15 cellular contexts compared by ENCODE assay signal in the genomic region with DNA sequence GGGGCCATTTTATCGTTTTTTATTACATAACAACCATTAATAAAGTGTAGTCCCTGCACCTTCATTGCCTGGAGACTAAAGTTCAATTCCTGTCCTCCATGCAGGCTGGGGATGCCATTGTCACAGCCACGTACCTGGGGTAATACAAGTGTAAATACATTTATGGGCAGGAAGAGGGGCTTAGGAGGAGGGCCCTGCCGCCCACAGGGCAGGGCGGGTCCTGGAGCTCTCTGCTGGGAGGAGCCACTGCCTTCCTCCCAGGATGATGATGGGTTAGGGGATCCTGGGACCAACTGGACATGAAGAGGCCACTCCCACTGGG. TPM values are rescaled to one million over a fixed set of nuclear protein-coding genes. Genes with fewer than 3 reads are reported as not detected.
DNase-seq lines count a peak whose midpoint lies in the region; ATAC-seq and TF ChIP-seq lines count a peak whose summit lies in the region.
"Had no signal": no experiment of that assay in that cellular context is flagged by ENCODE, and none has a peak within 500 bp of the region (broad histone marks: within the 10 kb centered on the region; RNA-seq: fewer than 3 reads in every experiment).

No MANE protein-coding gene starts in this region.

- H3K4me3 Mint-ChIP-seq in CD8-positive, alpha-beta memory T cell: no peak overlapping the region

- no peak for TF ChIP-seq EP300 in SK-N-SH (IDR thresholded peaks at IDR 0.05; ENCODE audit: borderline replicate concordance in 1 of 2, low read depth in 1 of 2, low read length in 1 of 2)

- H3K27ac Mint-ChIP-seq in CD8-positive, alpha-beta memory T cell: no peak overlapping the region

- H3K27ac ChIP-seq in SK-N-SH (ENCODE audit: low read depth in 2 of 2, low read length in 1 of 2) (peak overlapping the region in 1 of 2 experiments; percentile 97; a peak in 2 of 4 replicates), adipose tissue (ENCODE audit: low read depth, low read length) (peak overlapping the region; percentile 32), liver (ENCODE audit: low read depth in 1 of 2, low read length in 2 of 2) (peak overlapping the region; percentile 95 to 98), spleen (peak overlapping the region; percentile 12 to 94 (median 90))
- no peak overlapping the region for H3K27ac ChIP-seq in CD8-positive, alpha-beta memory T cell (ENCODE audit: low read depth, low read length)

- intact Hi-C loops in spleen (cut with DNase I; ENCODE audit: low total_unique reads): no loop called here

- H3K4me3 ChIP-seq in SK-N-SH (ENCODE audit: low read depth in 2 of 2, low read length in 1 of 2) (no peak overlapping the region), liver (ENCODE audit: low read depth in 1 of 3, low read length in 3 of 3) (no peak overlapping the region), spleen (peak overlapping the region in 1 of 8 donors; percentile 24)
- H3K4me3 ChIP-seq in CD8-positive, alpha-beta memory T cell (ENCODE audit: low read length): no peak overlapping the region
- H3K4me3 ChIP-seq: HAP-1, lung, testis had no signal

- no peak overlapping the region for H2AFZ ChIP-seq in SK-N-SH (ENCODE audit: low read depth)

- no peak for TF ChIP-seq CTCF in SK-N-SH (IDR thresholded peaks at IDR 0.05)
- TF ChIP-seq CTCF in liver (IDR thresholded peaks at IDR 0.05; ENCODE audit: low read depth, low read length, missing input control): no peak
- no peak for TF ChIP-seq CTCF in spleen (IDR thresholded peaks at IDR 0.05 in 8 of 11, conservative IDR thresholded peaks at IDR 0.05 in 3 of 11)

- H3K36me3 ChIP-seq in SK-N-SH (replicated peaks in 1 of 2; ENCODE audit: control insufficient read depth in 1 of 2, insufficient read depth in 2 of 2, low read length in 1 of 2) (peaks cover 11 to 14% of the 10 kb centered on the region in 2 experiments), liver (ENCODE audit: control insufficient read depth in 4 of 4, insufficient read depth in 3 of 4, low read depth in 1 of 4, low read length in 3 of 4) (no peaks in the 10 kb centered on the region), spleen (no peaks in the 10 kb centered on the region)
- H3K36me3 ChIP-seq in CD8-positive, alpha-beta memory T cell (ENCODE audit: insufficient read depth, low read length): no peaks in the 10 kb centered on the region

- no peaks in the 10 kb centered on the region for H3K36me3 Mint-ChIP-seq in CD8-positive, alpha-beta memory T cell

- ATAC-seq in SK-N-SH treated with all-trans-retinoic acid at 6 μM for 48 hours (no peak), HG02588 (IDR thresholded peaks at IDR 0.05; ENCODE audit: unreplicated experiment) (no peak)

- peaks cover 62% of the 10 kb centered on the region for H4K20me1 ChIP-seq in SK-N-SH (ENCODE audit: insufficient read depth)

- no peak for TF ChIP-seq POLR2A in spleen (IDR thresholded peaks at IDR 0.05)

- POLR2A ChIA-PET in SK-N-SH (lab: Yijun Ruan, JAX): interaction anchor here (0.6 to 5.2 kb wide), 6 partner anchors 10 to 100 kb away, joined by 3 to 37 read pairs (median 4); partner anchors contain the start of genes BAHCC1, NDUFAF8 and TEPSIN
- POLR2A ChIA-PET in CD8-positive, alpha-beta memory T cell (lab: Charles Lee): no interaction called here

- TF ChIP-seq RAD21 in SK-N-SH (IDR thresholded peaks at IDR 0.05; ENCODE audit: low read length): no peak
- TF ChIP-seq RAD21 in liver (IDR thresholded peaks at IDR 0.05): no peak

- H3K9me2 ChIP-seq in SK-N-SH: no peaks in the 10 kb centered on the region

- H3K4me2 ChIP-seq in SK-N-SH: no peak overlapping the region

- H3K9me3 ChIP-seq in SK-N-SH (no peaks in the 10 kb centered on the region), liver (ENCODE audit: control insufficient read depth in 4 of 4, low read length in 3 of 4) (no peaks in the 10 kb centered on the region), spleen (no peaks in the 10 kb centered on the region)
- H3K9me3 ChIP-seq in CD8-positive, alpha-beta memory T cell (ENCODE audit: low read length): no peaks in the 10 kb centered on the region
- H3K9me3 ChIP-seq: HAP-1, testis had no signal

- H3K9me3 Mint-ChIP-seq in CD8-positive, alpha-beta memory T cell: no peaks in the 10 kb centered on the region

- H3K27me3 ChIP-seq in SK-N-SH (ENCODE audit: insufficient read depth): no peaks in the 10 kb centered on the region
- no peaks in the 10 kb centered on the region for H3K27me3 ChIP-seq in liver (ENCODE audit: control insufficient read depth in 4 of 4, insufficient read depth in 4 of 4, low read length in 3 of 4)
- H3K27me3 ChIP-seq in spleen (replicated peaks in 1 of 7): peaks cover 0 to 96% (median 48%) of the 10 kb centered on the region in 7 donors
- peaks cover 51% of the 10 kb centered on the region for H3K27me3 ChIP-seq in CD8-positive, alpha-beta memory T cell (ENCODE audit: insufficient read depth, low read length, poor library complexity, severe bottlenecking)
- H3K27me3 ChIP-seq: testis had no signal

- H3F3A ChIP-seq in SK-N-SH (replicated peaks; ENCODE audit: insufficient read depth): peaks cover 6% of the 10 kb centered on the region

- H3K4me1 Mint-ChIP-seq in CD8-positive, alpha-beta memory T cell: peaks cover 7 to 13% (median 7%) of the 10 kb centered on the region in 3 donors

- DNase-seq in SK-N-SH (peak; percentile 74), spleen (no peak)
- DNase-seq in activated CD8-positive, alpha-beta memory T cell treated with anti-CD3 and anti-CD28 coated beads, Interleukin-2, amount 50 U/mL, for 4 hours: no peak
- no peak for DNase-seq in CD8-positive, alpha-beta memory T cell
- DNase-seq: activated naive CD4-positive, alpha-beta T cell treated with anti-CD3 and anti-CD28 coated beads, Interleukin-2, amount 50 U/mL, for 16 hours; IMR-90; NCI-H1417 treated with DMSO at 0.1 percent for 48 hours; SW 1271; testis had no signal

- H3K27me3 Mint-ChIP-seq in CD8-positive, alpha-beta memory T cell: peaks cover 44% of the 10 kb centered on the region in 2 donors

- H3K79me2 ChIP-seq in SK-N-SH (ENCODE audit: insufficient read depth): peaks cover 58% of the 10 kb centered on the region

- no peak overlapping the region for H3K9ac ChIP-seq in SK-N-SH
- no peak overlapping the region for H3K9ac ChIP-seq in liver (ENCODE audit: low read depth in 1 of 2, low read length in 2 of 2)

- peaks cover 10 to 82% of the 10 kb centered on the region in 2 experiments for H3K4me1 ChIP-seq in SK-N-SH (ENCODE audit: control insufficient read depth in 1 of 2, insufficient read depth in 2 of 2, low read depth in 1 of 2, low read length in 1 of 2)
- H3K4me1 ChIP-seq in liver (ENCODE audit: control insufficient read depth in 4 of 4, insufficient read depth in 4 of 4, low read length in 3 of 4): peaks cover 24 to 56% (median 43%) of the 10 kb centered on the region in 4 donors
- H3K4me1 ChIP-seq in spleen: peaks cover 15 to 77% (median 72%) of the 10 kb centered on the region in 6 donors
- H3K4me1 ChIP-seq in CD8-positive, alpha-beta memory T cell (ENCODE audit: insufficient read depth, low read length): peaks cover 16% of the 10 kb centered on the region

- CTCF ChIA-PET in SK-N-SH (lab: Yijun Ruan, JAX): interaction anchor here (1.2 to 3.5 kb wide), 6 partner anchors 9 to 101 kb away, joined by 4 to 17 read pairs (median 8); no protein-coding TSS in a partner anchor
- CTCF ChIA-PET in CD8-positive, alpha-beta memory T cell (lab: Charles Lee): no interaction called here

- 61% methylated on average over 4 of the region's 4 CpGs for WGBS in SK-N-SH (ENCODE audit: low lambda C conversion rate)
- WGBS in adipose tissue, 3 donors: 52 to 58% (median 55%) methylated on average over 4 of the region's 4 CpGs
- 38% methylated on average over 4 of the region's 4 CpGs for WGBS in liver
- WGBS in spleen, 5 donors: 39 to 63% (median 57%) methylated on average over 4 of the region's 4 CpGs

TF ChIP-seq in SK-N-SH, 30 proteins besides CTCF, POLR2A, EP300 and RAD21 (continues in another document):
- no peak for TF ChIP-seq NFIC (IDR thresholded peaks at IDR 0.05; ENCODE audit: borderline replicate concordance)

TF ChIP-seq in SK-N-SH treated with all-trans-retinoic acid at 6 μM for 48 hours, 23 proteins besides CTCF, POLR2A, EP300 and RAD21 (continues in another document):
- TF ChIP-seq SNAI2 (CRISPR knock-in tag; IDR thresholded peaks at IDR 0.05) (no peak), BACH2 (CRISPR knock-in tag; IDR thresholded peaks at IDR 0.05; ENCODE audit: borderline replicate concordance) (no peak)

TF ChIP-seq in liver, 16 proteins besides CTCF, POLR2A, EP300 and RAD21 (continues in another document):
- TF ChIP-seq HNF4A (conservative IDR thresholded peaks at IDR 0.05) (peak; percentile 16 to 44), GABPA (IDR thresholded peaks at IDR 0.05 in 1 of 2, conservative IDR thresholded peaks at IDR 0.05 in 1 of 2) (no peak), JUND (IDR thresholded peaks at IDR 0.05) (no peak), FOXA1 (IDR thresholded peaks at IDR 0.05) (no peak), EGR1 (IDR thresholded peaks at IDR 0.05; ENCODE audit: low read depth in 2 of 2) (no peak), RXRA (IDR thresholded peaks at IDR 0.05) (no peak)
- TF ChIP-seq, protein P1, sequence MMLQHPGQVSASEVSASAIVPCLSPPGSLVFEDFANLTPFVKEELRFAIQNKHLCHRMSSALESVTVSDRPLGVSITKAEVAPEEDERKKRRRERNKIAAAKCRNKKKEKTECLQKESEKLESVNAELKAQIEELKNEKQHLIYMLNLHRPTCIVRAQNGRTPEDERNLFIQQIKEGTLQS (IDR thresholded peaks at IDR 0.05): peak; percentile 6
- TF ChIP-seq, protein P2, sequence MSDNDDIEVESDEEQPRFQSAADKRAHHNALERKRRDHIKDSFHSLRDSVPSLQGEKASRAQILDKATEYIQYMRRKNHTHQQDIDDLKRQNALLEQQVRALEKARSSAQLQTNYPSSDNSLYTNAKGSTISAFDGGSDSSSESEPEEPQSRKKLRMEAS (IDR thresholded peaks at IDR 0.05): no peak

RNA-seq across cellular contexts. Expression of gene SLC38A10, which starts 44.0 kb away (rescaled TPM):
- polyA plus RNA-seq in SK-N-SH (2012; rRNA removed): 64.3 and 82.2 TPM in 2 replicates
- 29.3 and 49.2 TPM in 2 replicates for polyA plus RNA-seq in SK-N-SH (2012; cell fraction: cytosol; rRNA removed)
- 190 and 211 TPM in 2 replicates for polyA plus RNA-seq in SK-N-SH (2012; cell fraction: nucleus; rRNA removed)
- polyA plus RNA-seq in adipose tissue: 100 to 1,000 TPM in 1 of 3 donors, 10 to 100 TPM in 2; 40.7 to 115 (median 80.2) TPM
- 100 to 1,000 TPM in 1 of 2 donors, 10 to 100 TPM in 1; 34.2 to 117 TPM for total RNA-seq in liver
- polyA plus RNA-seq in liver: 10 to 100 TPM; 29.3 to 75.2 TPM
- total RNA-seq in spleen: 100 to 1,000 TPM in 1 of 7 donors, 10 to 100 TPM in 6; 82.8 to 112 (median 95.0) TPM
- polyA plus RNA-seq in spleen: 10 to 100 TPM; 54.9 to 85.1 (median 71.4) TPM
- total RNA-seq in CD8-positive, alpha-beta memory T cell: 10 to 100 TPM; 49.0 to 51.0 TPM
- polyA plus RNA-seq in CD8-positive, alpha-beta memory T cell: 71.1 TPM

RNA-seq across cellular contexts. Expression of gene BAHCC1, which starts 56.1 kb away (rescaled TPM):
- 3.6 and 6.4 TPM in 2 replicates for polyA plus RNA-seq in SK-N-SH (2012; rRNA removed)
- polyA plus RNA-seq in SK-N-SH (2012; cell fraction: cytosol; rRNA removed): 1.4 and 4.3 TPM in 2 replicates
- polyA plus RNA-seq in SK-N-SH (2012; cell fraction: nucleus; rRNA removed): 27.3 and 28.3 TPM in 2 replicates
- 10 to 100 TPM in 2 of 3 donors, 1 to 10 TPM in 1; 5.6 to 14.4 (median 12.9) TPM for polyA plus RNA-seq in adipose tissue
- total RNA-seq in liver: 1 to 10 TPM; 3.2 to 3.9 TPM
- polyA plus RNA-seq in liver: 1 to 10 TPM in 1 of 2 donors, under 1 TPM in 1; 0.76 to 1.9 TPM
- total RNA-seq in spleen: 10 to 100 TPM in 6 of 7 donors, 1 to 10 TPM in 1; 8.7 to 20.3 (median 14.9) TPM
- 10 to 100 TPM in 1 of 3 donors, 1 to 10 TPM in 2; 1.7 to 10.2 (median 2.0) TPM for polyA plus RNA-seq in spleen
- not detected for total RNA-seq in CD8-positive, alpha-beta memory T cell
- not detected for polyA plus RNA-seq in CD8-positive, alpha-beta memory T cell
